In the genomic region with DNA sequence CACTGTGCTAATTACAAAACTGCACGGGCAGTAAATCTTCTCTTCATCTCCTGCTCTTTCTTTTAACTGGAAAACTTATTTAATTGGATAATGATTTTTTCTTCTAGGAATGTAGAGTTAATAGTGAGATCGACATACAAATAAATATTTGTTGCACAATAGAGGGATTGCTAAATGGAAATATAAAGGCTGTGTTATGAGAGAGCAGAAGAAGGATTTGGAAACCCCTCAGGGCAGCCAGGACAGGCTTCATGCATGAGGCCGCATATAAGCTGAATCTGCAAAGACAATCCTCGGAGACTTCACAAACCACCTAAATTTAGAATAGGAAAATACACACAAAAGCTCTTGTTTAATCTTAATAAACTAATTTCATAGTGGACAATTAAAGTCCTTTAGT, we compare ENCODE assay signal across 11 cellular contexts. TPM values are rescaled to one million over a fixed set of nuclear protein-coding genes. Genes with fewer than 3 reads are reported as not detected.
"Had no signal": no experiment of that assay in that cellular context is flagged by ENCODE, and none has a peak within 500 bp of the region (broad histone marks: within the 10 kb centered on the region; RNA-seq: fewer than 3 reads in every experiment).

No MANE protein-coding gene starts in this region.

- DNase-seq: GM23248, GOT3, H7, HFFc6, KG1 had no signal

- H2AFZ ChIP-seq: GM23248 had no signal

- H3K9me3 Mint-ChIP-seq: HFFc6, IgD-negative memory B cell had no signal

- H3K27ac ChIP-seq: GM23248, HL-60 had no signal

- H3K27ac Mint-ChIP-seq: HFFc6, IgD-negative memory B cell had no signal

- H3K36me3 ChIP-seq: HAP-1 had no signal

- H3K9me3 ChIP-seq: HAP-1 had no signal

- H3K4me3 Mint-ChIP-seq: HFFc6, IgD-negative memory B cell had no signal

- H3K9ac ChIP-seq: GM23248 had no signal

- H3K27me3 Mint-ChIP-seq: IgD-negative memory B cell had no signal

- H3K4me3 ChIP-seq: GM23248, HAP-1 had no signal

- H3K4me1 ChIP-seq: HAP-1 had no signal

- H3K36me3 Mint-ChIP-seq: IgD-negative memory B cell had no signal

- ATAC-seq: HCT116 had no signal

RNA-seq across cellular contexts. Expression of a gene that starts 2.9 kb away (rescaled TPM):
- total RNA-seq: GM23248, H4, H7, HFFc6, HT1080 had no signal
- polyA plus RNA-seq: GM23248, IgD-negative memory B cell had no signal

RNA-seq across cellular contexts. Expression of a gene that starts 37.8 kb away (rescaled TPM):
- total RNA-seq: GM23248, H4, H7, HFFc6, HT1080 had no signal
- polyA plus RNA-seq: GM23248, IgD-negative memory B cell had no signal

RNA-seq across cellular contexts. Expression of a gene that starts 51.9 kb away (rescaled TPM):
- total RNA-seq: H4, H7 had no signal
- polyA plus RNA-seq: IgD-negative memory B cell had no signal
